ENCODE assay signal across 8 cellular contexts in the genomic region with DNA sequence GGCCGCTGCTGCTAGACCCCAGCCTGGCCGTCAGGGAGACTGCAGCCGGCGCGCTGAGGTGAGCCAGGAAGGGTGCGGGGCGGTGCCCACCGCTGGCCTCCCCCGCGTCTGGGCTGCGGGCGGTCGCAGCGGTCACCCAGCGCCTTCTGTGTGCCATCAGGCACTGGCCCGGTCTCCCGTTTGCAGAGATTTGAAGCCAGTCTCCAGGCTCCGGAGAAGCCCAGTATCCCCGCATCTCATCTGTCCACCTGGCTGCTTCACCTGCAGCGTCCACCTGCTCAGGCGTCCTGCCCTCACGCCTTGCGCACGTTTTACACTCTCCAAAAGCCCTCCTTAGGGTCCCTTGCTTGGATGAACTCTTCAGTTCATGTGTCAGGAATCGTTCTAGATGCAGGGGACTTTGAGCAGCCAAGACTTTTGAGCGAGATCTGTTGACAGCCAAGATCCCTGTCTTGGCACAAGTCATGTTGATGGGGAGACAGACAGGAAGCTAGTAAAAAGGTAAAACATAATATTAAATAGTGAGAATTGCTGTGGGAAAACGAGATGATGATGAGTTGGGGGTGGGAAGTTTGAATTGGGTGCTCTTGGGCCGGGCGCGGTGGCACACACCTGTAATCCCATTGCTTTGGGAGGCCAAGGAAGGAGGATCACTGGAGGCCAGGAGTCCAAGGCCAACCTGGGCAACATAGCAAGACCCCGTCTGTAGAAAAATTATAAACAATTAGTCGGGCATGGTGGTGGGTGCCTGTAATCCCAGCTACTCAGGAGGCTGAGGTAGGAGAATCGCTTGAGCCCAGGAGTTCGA. TPM values are rescaled to one million over a fixed set of nuclear protein-coding genes. Genes with fewer than 3 reads are reported as not detected.
A peak's percentile ranks its signal among the peaks of the same experiment; 100 is the strongest.
DNase-seq lines count a peak whose midpoint lies in the region; ATAC-seq and TF ChIP-seq lines count a peak whose summit lies in the region.

No MANE protein-coding gene starts in this region.

- 0 out of 2 replicates have a peak, but pooled peaks cover 6% of the 10 kb centered on the region for H3K4me1 ChIP-seq in iPS-20b (ENCODE audit: insufficient read depth, low read length)
- H3K4me1 ChIP-seq in stomach smooth muscle (ENCODE audit: control insufficient read depth, insufficient read depth, low read length) = peaks cover 20% of the 10 kb centered on the region

- H3K9me3 ChIP-seq in iPS-20b (ENCODE audit: insufficient read depth, low read depth, low read length) = no peaks in the 10 kb centered on the region
- no peaks in the 10 kb centered on the region for H3K9me3 ChIP-seq in stomach smooth muscle (ENCODE audit: control insufficient read depth in 2 of 2, low read length in 2 of 2)

- ATAC-seq in activated CD8-positive, alpha-beta T cell treated with anti-CD3 and anti-CD28 coated beads for 36 hours = no peak
- ATAC-seq in HG02759 (IDR thresholded peaks at IDR 0.05; ENCODE audit: unreplicated experiment) = no peak

- peak overlapping the region; percentile 84 for H3K4me3 Mint-ChIP-seq in activated CD8-positive, alpha-beta T cell treated with anti-CD3 and anti-CD28 coated beads for 36 hours

- peaks cover 23% of the 10 kb centered on the region for H3K36me3 Mint-ChIP-seq in activated CD8-positive, alpha-beta T cell treated with anti-CD3 and anti-CD28 coated beads for 36 hours (ENCODE audit: low read depth)

- H3K27me3 Mint-ChIP-seq in activated CD8-positive, alpha-beta T cell treated with anti-CD3 and anti-CD28 coated beads for 36 hours = no peaks in the 10 kb centered on the region

- no peaks in the 10 kb centered on the region for H3K9me3 Mint-ChIP-seq in activated CD8-positive, alpha-beta T cell treated with anti-CD3 and anti-CD28 coated beads for 36 hours

- POLR2A ChIA-PET in activated CD8-positive, alpha-beta T cell treated with anti-CD3 and anti-CD28 coated beads for 36 hours (lab: Charles Lee) = interaction anchor here (0.7 to 2.4 kb wide), 6 partner anchors 12 to 144 kb away, joined by 3 to 6 read pairs (median 4); no protein-coding TSS in a partner anchor

- CTCF ChIA-PET in activated CD8-positive, alpha-beta T cell treated with anti-CD3 and anti-CD28 coated beads for 36 hours (lab: Charles Lee) = interaction anchor here (0.6 to 7.5 kb wide), 19 partner anchors 14 to 474 kb away, joined by 3 to 74 read pairs (median 5); a partner anchor contains a TSS

- intact Hi-C loops in activated CD8-positive, alpha-beta T cell treated with anti-CD3 and anti-CD28 coated beads for 36 hours (cut with micrococcal nuclease) = loop anchor here (10.0 kb wide), 1 partner anchor 88 kb away; a partner anchor contains a TSS

- H3K9ac ChIP-seq in iPS-20b (ENCODE audit: low read depth, low read length) (peak overlapping the region; percentile 87), stomach smooth muscle (ENCODE audit: low read length in 2 of 2) (peak overlapping the region; percentile 84 to 87)

- H3K27ac ChIP-seq in iPS-20b (ENCODE audit: low read length) (no peak overlapping the region), stomach smooth muscle (ENCODE audit: low read length) (peak overlapping the region; percentile 80)

- peak overlapping the region; percentile 39 for H3K27ac Mint-ChIP-seq in activated CD8-positive, alpha-beta T cell treated with anti-CD3 and anti-CD28 coated beads for 36 hours

- no peaks in the 10 kb centered on the region for H3K27me3 ChIP-seq in iPS-20b (ENCODE audit: insufficient read depth, low read length)
- no peaks in the 10 kb centered on the region for H3K27me3 ChIP-seq in stomach smooth muscle (ENCODE audit: control insufficient read depth in 1 of 2, insufficient read depth in 2 of 2, low read length in 2 of 2)

- DNase-seq in NCI-H1105 treated with DMSO at 0.1 percent for 48 hours (lab: John Stamatoyannopoulos, UW) = peak; percentile 61
- DNase-seq in NCI-H1105 (lab: John Stamatoyannopoulos, UW) = no peak
- no peak for DNase-seq in activated CD8-positive, alpha-beta T cell treated with anti-CD3 and anti-CD28 coated beads for 36 hours
- DNase-seq in stimulated activated CD4-positive, alpha-beta T cell treated with anti-CD3 and anti-CD28 coated beads, Interleukin-4, amount 100 ng/mL, for 1 hour = no peak
- DNase-seq in GOT3 (lab: John Stamatoyannopoulos, UW) = no peak

- H3K4me3 ChIP-seq in iPS-20b (ENCODE audit: low read length) (peak overlapping the region; percentile 95), stomach smooth muscle (ENCODE audit: low read length in 2 of 2) (peak overlapping the region; percentile 90 to 91)

- H3K36me3 ChIP-seq in iPS-20b (ENCODE audit: insufficient read depth, low read depth, low read length) = peaks cover 32% of the 10 kb centered on the region
- H3K36me3 ChIP-seq in stomach smooth muscle (ENCODE audit: control insufficient read depth in 2 of 2, insufficient read depth in 2 of 2, low read length in 2 of 2) = peaks cover 0 to 8% of the 10 kb centered on the region in 2 donors

- H3K4me1 Mint-ChIP-seq in activated CD8-positive, alpha-beta T cell treated with anti-CD3 and anti-CD28 coated beads for 36 hours (ENCODE audit: low read depth) = peaks cover 36% of the 10 kb centered on the region

- no peak for TF ChIP-seq CTCF in activated CD8-positive, alpha-beta T cell treated with anti-CD3 and anti-CD28 coated beads for 36 hours (IDR thresholded peaks at IDR 0.05)

RNA-seq across cellular contexts. Expression of a gene that starts 0.9 kb away (rescaled TPM):
- 10 to 100 TPM; 23.6 to 29.6 TPM for total RNA-seq in activated CD8-positive, alpha-beta T cell treated with anti-CD3 and anti-CD28 coated beads for 36 hours

RNA-seq across cellular contexts. Expression of a gene that starts 41.7 kb away (rescaled TPM):
- 10 to 100 TPM; 19.1 to 19.9 TPM for total RNA-seq in activated CD8-positive, alpha-beta T cell treated with anti-CD3 and anti-CD28 coated beads for 36 hours
